In genomic region chr17:48593840-48594411, GRCh38 we compare ENCODE assay signal across 1 cellular context.
A peak's percentile ranks its signal among the peaks of the same experiment; 100 is the strongest.
TF ChIP-seq lines count a peak whose summit lies in the region.

No MANE protein-coding gene starts in this region.

TF ChIP-seq in GM12878, 131 proteins besides CTCF, POLR2A, EP300 and RAD21 (continued from another document and continues in another):
- TF ChIP-seq NKRF (conservative IDR thresholded peaks at IDR 0.05) (0 out of 2 replicates have a peak, but pooled peaks have one; percentile 45), GABPA (IDR thresholded peaks at IDR 0.05; ENCODE audit: low read depth) (no peak), ZBTB4 (CRISPR knock-in tag; IDR thresholded peaks at IDR 0.05) (no peak), BRCA1 (IDR thresholded peaks at IDR 0.05; ENCODE audit: low read depth, low read length) (no peak), MYB (IDR thresholded peaks at IDR 0.05; ENCODE audit: borderline replicate concordance, low read depth, low read length) (no peak), EGR1 (IDR thresholded peaks at IDR 0.05; ENCODE audit: borderline replicate concordance in 1 of 2, low read depth in 2 of 2, low read length in 2 of 2) (no peak), ZNF274 (IDR thresholded peaks at IDR 0.05; ENCODE audit: insufficient read depth, insufficient read length) (no peak), RCOR1 (conservative IDR thresholded peaks at IDR 0.05; ENCODE audit: low read depth, low read length) (no peak), STAT1 (conservative IDR thresholded peaks at IDR 0.05) (no peak), SMC3 (IDR thresholded peaks at IDR 0.05; ENCODE audit: borderline replicate concordance, low read length) (peak; percentile 95), NFYA (IDR thresholded peaks at IDR 0.05; ENCODE audit: borderline replicate concordance, low read depth, low read length) (no peak), ZNF622 (IDR thresholded peaks at IDR 0.05) (no peak), HDGF (IDR thresholded peaks at IDR 0.05) (no peak), SREBF2 (IDR thresholded peaks at IDR 0.05; ENCODE audit: low read length) (no peak), SP1 (IDR thresholded peaks at IDR 0.05; ENCODE audit: low read depth, low read length) (no peak), PRDM15 (CRISPR knock-in tag; IDR thresholded peaks at IDR 0.05) (no peak), TCF3 (IDR thresholded peaks at IDR 0.05; ENCODE audit: borderline replicate concordance, insufficient read depth, low read depth, low read length) (no peak), RAD51 (IDR thresholded peaks at IDR 0.05) (0 out of 2 replicates have a peak, but pooled peaks have one; percentile 29), E2F4 (IDR thresholded peaks at IDR 0.05; ENCODE audit: low read depth, low read length) (no peak), IKZF2 (IDR thresholded peaks at IDR 0.05) (no peak), PAX5 (IDR thresholded peaks at IDR 0.05; ENCODE audit: borderline replicate concordance, low read depth, low read length) (no peak), CHD2 (IDR thresholded peaks at IDR 0.05; ENCODE audit: borderline replicate concordance, low read depth, low read length) (0 out of 2 replicates have a peak, but pooled peaks have one; percentile 26), ESRRA (IDR thresholded peaks at IDR 0.05; ENCODE audit: low read length) (no peak), BCL11A (IDR thresholded peaks at IDR 0.05; ENCODE audit: low read depth, low read length) (no peak), NR2F1 (conservative IDR thresholded peaks at IDR 0.05) (no peak), ETV6 (conservative IDR thresholded peaks at IDR 0.05 in 1 of 2, IDR thresholded peaks at IDR 0.05 in 1 of 2; ENCODE audit: borderline replicate concordance in 1 of 2, low read depth in 1 of 2) (no peak), SUPT20H (IDR thresholded peaks at IDR 0.05; ENCODE audit: borderline replicate concordance, control insufficient read depth, low read depth, low read length) (no peak), KDM1A (IDR thresholded peaks at IDR 0.05; ENCODE audit: borderline replicate concordance) (no peak), RUNX3 (IDR thresholded peaks at IDR 0.05; ENCODE audit: low read length) (no peak), MYC (IDR thresholded peaks at IDR 0.05; ENCODE audit: insufficient read depth, insufficient read length, insufficient replicate concordance, low read length, severe bottlenecking) (no peak), KLF5 (IDR thresholded peaks at IDR 0.05; ENCODE audit: partially characterized antibody) (no peak), SMAD5 (IDR thresholded peaks at IDR 0.05; ENCODE audit: low read depth) (no peak), NFXL1 (IDR thresholded peaks at IDR 0.05; ENCODE audit: borderline replicate concordance) (no peak), RELA (IDR thresholded peaks at IDR 0.05; ENCODE audit: borderline replicate concordance, partially characterized antibody) (peak; percentile 28), RBBP5 (conservative IDR thresholded peaks at IDR 0.05) (no peak), BHLHE40 (IDR thresholded peaks at IDR 0.05; ENCODE audit: borderline replicate concordance in 1 of 2, low read depth in 2 of 2, low read length in 1 of 2) (peak; percentile 44 to 61; a peak in 2 of 4 replicates), TCF7 (IDR thresholded peaks at IDR 0.05; ENCODE audit: borderline replicate concordance) (no peak), SMARCA5 (IDR thresholded peaks at IDR 0.05) (peak; percentile 89), JUNB (IDR thresholded peaks at IDR 0.05) (no peak), TARDBP (IDR thresholded peaks at IDR 0.05; ENCODE audit: borderline replicate concordance) (no peak), JUND (IDR thresholded peaks at IDR 0.05; ENCODE audit: low read depth, low read length) (no peak)
- TF ChIP-seq, protein P1, sequence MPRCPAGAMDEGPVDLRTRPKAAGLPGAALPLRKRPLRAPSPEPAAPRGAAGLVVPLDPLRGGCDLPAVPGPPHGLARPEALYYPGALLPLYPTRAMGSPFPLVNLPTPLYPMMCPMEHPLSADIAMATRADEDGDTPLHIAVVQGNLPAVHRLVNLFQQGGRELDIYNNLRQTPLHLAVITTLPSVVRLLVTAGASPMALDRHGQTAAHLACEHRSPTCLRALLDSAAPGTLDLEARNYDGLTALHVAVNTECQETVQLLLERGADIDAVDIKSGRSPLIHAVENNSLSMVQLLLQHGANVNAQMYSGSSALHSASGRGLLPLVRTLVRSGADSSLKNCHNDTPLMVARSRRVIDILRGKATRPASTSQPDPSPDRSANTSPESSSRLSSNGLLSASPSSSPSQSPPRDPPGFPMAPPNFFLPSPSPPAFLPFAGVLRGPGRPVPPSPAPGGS (IDR thresholded peaks at IDR 0.05; ENCODE audit: borderline replicate concordance, insufficient read depth, low read depth, low read length, poor library complexity, severe bottlenecking): no peak
- TF ChIP-seq, protein P2, sequence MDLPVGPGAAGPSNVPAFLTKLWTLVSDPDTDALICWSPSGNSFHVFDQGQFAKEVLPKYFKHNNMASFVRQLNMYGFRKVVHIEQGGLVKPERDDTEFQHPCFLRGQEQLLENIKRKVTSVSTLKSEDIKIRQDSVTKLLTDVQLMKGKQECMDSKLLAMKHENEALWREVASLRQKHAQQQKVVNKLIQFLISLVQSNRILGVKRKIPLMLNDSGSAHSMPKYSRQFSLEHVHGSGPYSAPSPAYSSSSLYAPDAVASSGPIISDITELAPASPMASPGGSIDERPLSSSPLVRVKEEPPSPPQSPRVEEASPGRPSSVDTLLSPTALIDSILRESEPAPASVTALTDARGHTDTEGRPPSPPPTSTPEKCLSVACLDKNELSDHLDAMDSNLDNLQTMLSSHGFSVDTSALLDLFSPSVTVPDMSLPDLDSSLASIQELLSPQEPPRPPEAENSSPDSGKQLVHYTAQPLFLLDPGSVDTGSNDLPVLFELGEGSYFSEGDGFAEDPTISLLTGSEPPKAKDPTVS (IDR thresholded peaks at IDR 0.05; ENCODE audit: low read depth, low read length): no peak
- TF ChIP-seq, protein P3, sequence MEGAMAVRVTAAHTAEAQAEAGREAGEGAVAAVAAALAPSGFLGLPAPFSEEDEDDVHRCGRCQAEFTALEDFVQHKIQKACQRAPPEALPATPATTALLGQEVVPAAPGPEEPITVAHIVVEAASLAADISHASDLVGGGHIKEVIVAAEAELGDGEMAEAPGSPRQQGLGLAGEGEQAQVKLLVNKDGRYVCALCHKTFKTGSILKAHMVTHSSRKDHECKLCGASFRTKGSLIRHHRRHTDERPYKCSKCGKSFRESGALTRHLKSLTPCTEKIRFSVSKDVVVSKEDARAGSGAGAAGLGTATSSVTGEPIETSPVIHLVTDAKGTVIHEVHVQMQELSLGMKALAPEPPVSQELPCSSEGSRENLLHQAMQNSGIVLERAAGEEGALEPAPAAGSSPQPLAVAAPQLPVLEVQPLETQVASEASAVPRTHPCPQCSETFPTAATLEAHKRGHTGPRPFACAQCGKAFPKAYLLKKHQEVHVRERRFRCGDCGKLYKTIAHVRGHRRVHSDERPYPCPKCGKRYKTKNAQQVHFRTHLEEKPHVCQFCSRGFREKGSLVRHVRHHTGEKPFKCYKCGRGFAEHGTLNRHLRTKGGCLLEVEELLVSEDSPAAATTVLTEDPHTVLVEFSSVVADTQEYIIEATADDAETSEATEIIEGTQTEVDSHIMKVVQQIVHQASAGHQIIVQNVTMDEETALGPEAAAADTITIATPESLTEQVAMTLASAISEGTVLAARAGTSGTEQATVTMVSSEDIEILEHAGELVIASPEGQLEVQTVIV (IDR thresholded peaks at IDR 0.05; ENCODE audit: borderline replicate concordance, partially characterized antibody): no peak
- TF ChIP-seq, protein P4, sequence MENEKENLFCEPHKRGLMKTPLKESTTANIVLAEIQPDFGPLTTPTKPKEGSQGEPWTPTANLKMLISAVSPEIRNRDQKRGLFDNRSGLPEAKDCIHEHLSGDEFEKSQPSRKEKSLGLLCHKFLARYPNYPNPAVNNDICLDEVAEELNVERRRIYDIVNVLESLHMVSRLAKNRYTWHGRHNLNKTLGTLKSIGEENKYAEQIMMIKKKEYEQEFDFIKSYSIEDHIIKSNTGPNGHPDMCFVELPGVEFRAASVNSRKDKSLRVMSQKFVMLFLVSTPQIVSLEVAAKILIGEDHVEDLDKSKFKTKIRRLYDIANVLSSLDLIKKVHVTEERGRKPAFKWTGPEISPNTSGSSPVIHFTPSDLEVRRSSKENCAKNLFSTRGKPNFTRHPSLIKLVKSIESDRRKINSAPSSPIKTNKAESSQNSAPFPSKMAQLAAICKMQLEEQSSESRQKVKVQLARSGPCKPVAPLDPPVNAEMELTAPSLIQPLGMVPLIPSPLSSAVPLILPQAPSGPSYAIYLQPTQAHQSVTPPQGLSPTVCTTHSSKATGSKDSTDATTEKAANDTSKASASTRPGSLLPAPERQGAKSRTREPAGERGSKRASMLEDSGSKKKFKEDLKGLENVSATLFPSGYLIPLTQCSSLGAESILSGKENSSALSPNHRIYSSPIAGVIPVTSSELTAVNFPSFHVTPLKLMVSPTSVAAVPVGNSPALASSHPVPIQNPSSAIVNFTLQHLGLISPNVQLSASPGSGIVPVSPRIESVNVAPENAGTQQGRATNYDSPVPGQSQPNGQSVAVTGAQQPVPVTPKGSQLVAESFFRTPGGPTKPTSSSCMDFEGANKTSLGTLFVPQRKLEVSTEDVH (IDR thresholded peaks at IDR 0.05; ENCODE audit: low read depth, partially characterized antibody): no peak
